20 cellular contexts compared by ENCODE assay signal in genomic region chr1:66140072-66140471, GRCh38.
DNase-seq lines count a peak whose midpoint lies in the region; ATAC-seq, FAIRE-seq and TF ChIP-seq lines count a peak whose summit lies in the region.
"Had no signal": no experiment of that assay in that cellular context is flagged by ENCODE, and none has a peak within 500 bp of the region (broad histone marks: within the 10 kb centered on the region; RNA-seq: fewer than 3 reads in every experiment).

No MANE protein-coding gene starts in this region.

- H2AFZ ChIP-seq in PC-3 (ENCODE audit: low read length), result no peak overlapping the region

- peaks cover 11% of the 10 kb centered on the region for H3K4me1 ChIP-seq in A673 (ENCODE audit: insufficient read depth, low read length, poor library complexity, severe bottlenecking)
- no peaks in the 10 kb centered on the region for H3K4me1 ChIP-seq in PC-3 (ENCODE audit: insufficient read depth, low read length)
- no peaks in the 10 kb centered on the region for H3K4me1 ChIP-seq in lower lobe of right lung
- no peaks in the 10 kb centered on the region for H3K4me1 ChIP-seq in Caco-2

- CTCF ChIA-PET in A673 (lab: Charles Lee), result no interaction called here
- CTCF ChIA-PET in PC-3 (lab: Charles Lee), result no interaction called here
- CTCF ChIA-PET in Caco-2 (lab: Charles Lee), result no interaction called here

- no peaks in the 10 kb centered on the region for H3K4me1 Mint-ChIP-seq in Caco-2 (ENCODE audit: low read depth, unreplicated experiment)
- H3K4me1 Mint-ChIP-seq: CD4-positive, CD25-positive, alpha-beta regulatory T cell had no signal

- H3K4me3 Mint-ChIP-seq in Caco-2 (ENCODE audit: unreplicated experiment), result no peak overlapping the region
- H3K4me3 Mint-ChIP-seq: CD4-positive, CD25-positive, alpha-beta regulatory T cell had no signal

- H3K9me3 ChIP-seq in A673 (ENCODE audit: low read depth, low read length, poor library complexity, severe bottlenecking) (no peaks in the 10 kb centered on the region), PC-3 (ENCODE audit: low read length) (no peaks in the 10 kb centered on the region), lower lobe of right lung (no peaks in the 10 kb centered on the region), Caco-2 (no peaks in the 10 kb centered on the region)

- H3K27ac Mint-ChIP-seq in Caco-2 (ENCODE audit: unreplicated experiment), result no peak overlapping the region
- H3K27ac Mint-ChIP-seq: CD4-positive, CD25-positive, alpha-beta regulatory T cell had no signal

- no peaks in the 10 kb centered on the region for H3K9me2 ChIP-seq in PC-3 (replicated peaks; ENCODE audit: low read length)

- peaks cover 4% of the 10 kb centered on the region for H3K27me3 Mint-ChIP-seq in Caco-2 (ENCODE audit: insufficient read depth, unreplicated experiment)

- no peak overlapping the region for H3K27ac ChIP-seq in A673 (ENCODE audit: low read depth, low read length, poor library complexity, severe bottlenecking)
- H3K27ac ChIP-seq in PC-3 (ENCODE audit: low read length), result no peak overlapping the region
- H3K27ac ChIP-seq in lower lobe of right lung, result no peak overlapping the region
- H3K27ac ChIP-seq: KMS-11 had no signal

- no peaks in the 10 kb centered on the region for H3F3A ChIP-seq in PC-3 (ENCODE audit: low read length, unreplicated experiment)

- BruUV-seq in A673 (replicated peaks; lab: Mats Ljungman, UMichigan), result no TSS peak
- BruUV-seq in PC-3 (replicated peaks; lab: Mats Ljungman, UMichigan), result no TSS peak
- BruUV-seq in Caco-2 (replicated peaks; lab: Mats Ljungman, UMichigan), result no TSS peak

- H3K36me3 Mint-ChIP-seq in Caco-2 (ENCODE audit: insufficient read depth, unreplicated experiment), result no peaks in the 10 kb centered on the region
- H3K36me3 Mint-ChIP-seq: CD4-positive, CD25-positive, alpha-beta regulatory T cell had no signal

- H3K9ac ChIP-seq in PC-3 (ENCODE audit: low read length), result no peak overlapping the region
- H3K9ac ChIP-seq: KMS-11 had no signal

- no peaks in the 10 kb centered on the region for H3K9me3 Mint-ChIP-seq in Caco-2 (ENCODE audit: unreplicated experiment)

- H4K20me1 ChIP-seq in PC-3 (ENCODE audit: low read length), result no peaks in the 10 kb centered on the region

- intact Hi-C loops in A673 (cut with micrococcal nuclease; ENCODE audit: unreplicated experiment), result no loop called here
- intact Hi-C loops in PC-3 (cut with micrococcal nuclease), result no loop called here
- intact Hi-C loops in lower lobe of right lung (cut with DNase I), result no loop called here
- intact Hi-C loops in Caco-2 (cut with micrococcal nuclease; ENCODE audit: unreplicated experiment), result no loop called here

- DNase-seq in A673 (ENCODE audit: low spot score) (peak; percentile 11), Daoy (ENCODE audit: low read depth) (peak; percentile 7), PC-3 (peak; percentile 12), lower lobe of right lung (peak; percentile 53), DMS114 treated with DMSO at 0.1 percent for 48 hours (lab: John Stamatoyannopoulos, UW; ENCODE audit: unreplicated experiment) (no peak), Caco-2 (no peak), GM12891 (ENCODE audit: insufficient read length, low spot score) (no peak)
- no peak for DNase-seq in activated CD8-positive, alpha-beta memory T cell treated with anti-CD3 and anti-CD28 coated beads, Interleukin-2, amount 50 U/mL, for 4 hours
- DNase-seq: ACHN; CD4-positive, CD25-positive, alpha-beta regulatory T cell; H7; MM.1S; NCI-H1105; NCI-H2107; NCI-H345; NCI-H82; SHP77 treated with DMSO at 0.1 percent for 48 hours had no signal

- H3K27me3 ChIP-seq in A673 (replicated peaks; ENCODE audit: insufficient read depth, low read depth, low read length, poor library complexity), result no peaks in the 10 kb centered on the region
- H3K27me3 ChIP-seq in PC-3 (ENCODE audit: low read length), result peaks cover 54% of the 10 kb centered on the region
- no peaks in the 10 kb centered on the region for H3K27me3 ChIP-seq in lower lobe of right lung (ENCODE audit: low read depth)
- no peaks in the 10 kb centered on the region; the same call in 1 of the 2 replicates for H3K27me3 ChIP-seq in Caco-2 (replicated peaks; ENCODE audit: control insufficient read depth, insufficient read depth, low read length)

- no peaks in the 10 kb centered on the region for H3K79me2 ChIP-seq in PC-3 (ENCODE audit: low read length)

- H3K4me3 ChIP-seq in A673 (ENCODE audit: low read depth, low read length, poor library complexity, severe bottlenecking) (no peak overlapping the region), PC-3 (ENCODE audit: low read length) (no peak overlapping the region), lower lobe of right lung (no peak overlapping the region), Caco-2 (ENCODE audit: low read depth, low read length) (no peak overlapping the region)

- FAIRE-seq in GM12891 (lab: Jason Lieb, UNC), result no peak
- FAIRE-seq: D721Med, HepG2 had no signal

- TF ChIP-seq POLR2A in GM12891 (IDR thresholded peaks at IDR 0.05; ENCODE audit: low read depth, low read length), result no peak

- H3K36me3 ChIP-seq in A673 (ENCODE audit: insufficient read depth, low read length, poor library complexity, severe bottlenecking) (no peaks in the 10 kb centered on the region), PC-3 (ENCODE audit: low read depth, low read length) (no peaks in the 10 kb centered on the region), lower lobe of right lung (no peaks in the 10 kb centered on the region), Caco-2 (ENCODE audit: control insufficient read depth, insufficient read depth, low read length) (no peaks in the 10 kb centered on the region)

- TF ChIP-seq CTCF in A673 (conservative IDR thresholded peaks at IDR 0.05; ENCODE audit: low read depth, low read length) (no peak), PC-3 (conservative IDR thresholded peaks at IDR 0.05; ENCODE audit: low read depth, low read length) (no peak), lower lobe of right lung (IDR thresholded peaks at IDR 0.05) (no peak), Caco-2 (IDR thresholded peaks at IDR 0.05; ENCODE audit: insufficient read depth in 1 of 2, low read depth in 1 of 2, low read length in 1 of 2, severe bottlenecking in 1 of 2, unreplicated experiment in 1 of 2) (no peak)

- POLR2A ChIA-PET in A673 (lab: Charles Lee; ENCODE audit: low non-redundant PET), result no interaction called here
- POLR2A ChIA-PET in PC-3 (lab: Charles Lee; ENCODE audit: unreplicated experiment), result no interaction called here
- POLR2A ChIA-PET in Caco-2 (lab: Charles Lee), result no interaction called here

- no peak overlapping the region for H3K4me2 ChIP-seq in PC-3 (ENCODE audit: low read length)
- H3K4me2 ChIP-seq: KMS-11 had no signal

- ATAC-seq in PC-3 (no peak), lower lobe of right lung (peak; percentile 55 to 67)
- ATAC-seq: HepG2 had no signal

TF ChIP-seq in GM12891, 5 proteins besides CTCF, POLR2A, EP300 and RAD21:
- TF ChIP-seq SPI1 (IDR thresholded peaks at IDR 0.05; ENCODE audit: low read depth, low read length), result no peak
- no peak for TF ChIP-seq POLR2AphosphoS5 (IDR thresholded peaks at IDR 0.05; ENCODE audit: low read depth, low read length)
- TF ChIP-seq POU2F2 (IDR thresholded peaks at IDR 0.05; ENCODE audit: low read depth, low read length), result no peak
- TF ChIP-seq PAX5 (IDR thresholded peaks at IDR 0.05; ENCODE audit: insufficient read depth, low read length, severe bottlenecking), result no peak
- no peak for TF ChIP-seq TAF1 (IDR thresholded peaks at IDR 0.05; ENCODE audit: low read depth, low read length)

Comparison
In these comparisons a context has a peak if more than half of its experiments do, and no peak if none do; other contexts are left out.
1. DNase-seq: peak in A673 (single experiment), Daoy (single experiment), PC-3 (single experiment) and lower lobe of right lung (single experiment); none in activated CD8-positive, alpha-beta memory T cell treated with anti-CD3 and anti-CD28 coated beads, Interleukin-2, amount 50 U/mL, for 4 hours (single experiment), DMS114 treated with DMSO at 0.1 percent for 48 hours (single experiment), Caco-2 (0 of 2) and GM12891 (single experiment).